In genomic region chr11:112961146-112961668, GRCh38 we compare ENCODE assay signal across 8 cellular contexts. TPM values are rescaled to one million over a fixed set of nuclear protein-coding genes. Genes with fewer than 3 reads are reported as not detected.
A peak's percentile ranks its signal among the peaks of the same experiment; 100 is the strongest.
DNase-seq lines count a peak whose midpoint lies in the region; ATAC-seq and TF ChIP-seq lines count a peak whose summit lies in the region.

NCAM1 (plus strand) TSS chr11:112961420.

- ATAC-seq in HCT116, result peak; percentile 79
- peak; percentile 67 to 72 for ATAC-seq in left cardiac atrium
- ATAC-seq in omental fat pad (ENCODE audit: low FRiP score), result peak; percentile 27
- no peak for ATAC-seq in HG03432 (IDR thresholded peaks at IDR 0.05; ENCODE audit: unreplicated experiment)
- ATAC-seq in GM21529 (IDR thresholded peaks at IDR 0.05; ENCODE audit: unreplicated experiment), result no peak

- H3K27me3 ChIP-seq in HCT116 (ENCODE audit: insufficient read depth, low read length) (peaks cover 35% of the 10 kb centered on the region), adrenal gland (peaks cover 6% of the 10 kb centered on the region)

- TF ChIP-seq RAD21 in HCT116 (IDR thresholded peaks at IDR 0.05; ENCODE audit: low read depth), result no peak

- no peaks in the 10 kb centered on the region for H4K20me1 ChIP-seq in HCT116 (ENCODE audit: insufficient read depth)

- RAD21 ChIA-PET in HCT116 (lab: Charles Lee; ENCODE audit: low non-redundant PET in 1 of 2, low total read pairs in 2 of 2, uncharacterized antibody in 2 of 2, unreplicated experiment in 2 of 2), result no interaction called here

- peak within 1 kb of the TSS; percentile 69 for H3K4me2 ChIP-seq in HCT116 (ENCODE audit: low read length)

- no peak within 1 kb of the TSS for H2AFZ ChIP-seq in HCT116 (ENCODE audit: low read depth, low read length, poor library complexity, severe bottlenecking)

- no peaks in the 10 kb centered on the region for H3K79me2 ChIP-seq in HCT116 (ENCODE audit: insufficient read depth, low read length)

- DNase-seq in Ammon's horn (ENCODE audit: low spot score) (peak; percentile 95), HCT116 (ENCODE audit: low read depth, low spot score) (peak; percentile 67), NCI-H69 (lab: John Stamatoyannopoulos, UW) (peak; percentile 100), adrenal gland (peak; percentile 80 to 96 (median 89)), left cardiac atrium (peak; percentile 79), omental fat pad (ENCODE audit: low spot score) (no peak)

- TF ChIP-seq CTCF in HCT116 (IDR thresholded peaks at IDR 0.05 in 2 of 3, conservative IDR thresholded peaks at IDR 0.05 in 1 of 3; ENCODE audit: borderline replicate concordance in 1 of 3, insufficient read depth in 1 of 3, low read depth in 2 of 3, low read length in 2 of 3), result no peak
- TF ChIP-seq CTCF in adrenal gland (IDR thresholded peaks at IDR 0.05), result no peak
- TF ChIP-seq CTCF in omental fat pad (IDR thresholded peaks at IDR 0.05), result no peak

- CTCF ChIA-PET in HCT116 (lab: Charles Lee), result no interaction called here

- H3K27ac ChIP-seq in HCT116 (ENCODE audit: low read depth, low read length) (no peak within 1 kb of the TSS), adrenal gland (peak within 1 kb of the TSS in 3 of 5 donors; percentile 61 to 67 (median 63))

- intact Hi-C loops in HCT116 (cut with micrococcal nuclease) (loop anchor here (2.0 kb wide), 1 partner anchor 348 kb away; no protein-coding TSS in a partner anchor), adrenal gland (cut with DNase I) (no loop called here), left cardiac atrium (cut with DNase I) (loop anchor here in 1 of 2 donors (2.0 to 5.0 kb wide), 2 partner anchors 124 to 374 kb away; no protein-coding TSS in a partner anchor)

- H3K9me3 ChIP-seq in HCT116 (ENCODE audit: control insufficient read depth in 1 of 2, insufficient read depth in 1 of 2, low read depth in 1 of 2, low read length in 2 of 2), result no peaks in the 10 kb centered on the region
- H3K9me3 ChIP-seq in adrenal gland (replicated peaks in 1 of 3), result no peaks in the 10 kb centered on the region

- no peaks in the 10 kb centered on the region for H3K9me2 ChIP-seq in HCT116 (ENCODE audit: insufficient read depth)

- H3K4me3 ChIP-seq in HCT116 (replicated peaks in 1 of 2; ENCODE audit: low read depth in 1 of 2, low read length in 2 of 2) (peak within 1 kb of the TSS; percentile 26), adrenal gland (peak within 1 kb of the TSS; percentile 22 to 67 (median 34))

- POLR2A ChIA-PET in HCT116 (lab: Charles Lee), result interaction anchor here (0.8 kb wide), 1 partner anchor 11 kb away, joined by 3 read pairs; no protein-coding TSS in a partner anchor

- H3K36me3 ChIP-seq in HCT116 (ENCODE audit: control insufficient read depth in 1 of 2, insufficient read depth in 2 of 2, low read length in 2 of 2) (no peaks in the 10 kb centered on the region), adrenal gland (replicated peaks in 1 of 2) (no peaks in the 10 kb centered on the region)

- TF ChIP-seq POLR2A in HCT116 (IDR thresholded peaks at IDR 0.05; ENCODE audit: borderline replicate concordance, extremely low read depth, insufficient read depth, insufficient read length) (no peak), adrenal gland (IDR thresholded peaks at IDR 0.05) (peak in 1 of 2 donors; percentile 64)

- BruUV-seq in HCT116 (replicated peaks; lab: Mats Ljungman, UMichigan), result no TSS peak

- H3K4me1 ChIP-seq in HCT116 (ENCODE audit: control insufficient read depth in 1 of 2, insufficient read depth in 2 of 2, low read length in 2 of 2) (peaks cover 0 to 6% of the 10 kb centered on the region in 2 experiments; a peak in 2 of 4 replicates), adrenal gland (replicated peaks in 1 of 2) (peaks cover 0 to 3% of the 10 kb centered on the region in 2 donors)

- no peak within 1 kb of the TSS for H3K9ac ChIP-seq in HCT116 (ENCODE audit: low read length)

- WGBS in adrenal gland, 4 donors, result 0 to 1% (median 0%) methylated on average over 14 to 28 of the region's 28 CpGs

TF ChIP-seq in HCT116, 20 proteins besides CTCF, POLR2A, EP300 and RAD21:
- TF ChIP-seq TCF7L2 (IDR thresholded peaks at IDR 0.05; ENCODE audit: borderline replicate concordance, extremely low read depth, insufficient read depth, insufficient read length) (no peak), SP1 (IDR thresholded peaks at IDR 0.05; ENCODE audit: low read depth) (0 out of 2 replicates have a peak, but pooled peaks have one; percentile 41)

RNA-seq across cellular contexts. Expression of gene NCAM1, which starts in this region (rescaled TPM):
- total RNA-seq in HCT116 (2021; ENCODE audit: unreplicated experiment) (0.22 TPM), adrenal gland (100 to 1,000 TPM in 6 of 8 donors, 10 to 100 TPM in 2; 72.4 to 181 (median 160) TPM), left cardiac atrium (100 to 1,000 TPM; 147 to 150 TPM), omental fat pad (10 to 100 TPM in 2 of 4 donors, 1 to 10 TPM in 2; 3.8 to 10.9 (median 7.9) TPM)
- 0.29 and 0.54 TPM in 2 replicates for polyA plus RNA-seq in HCT116 (2012)
- 10 to 100 TPM; 38.7 to 88.0 (median 69.7) TPM for polyA plus RNA-seq in adrenal gland

Comparison
In these comparisons a context has a peak if more than half of its experiments do, and no peak if none do; other contexts are left out.
1. RNA of gene NCAM1 (total RNA-seq): 72.4 to 181 TPM in adrenal gland and 147 to 150 TPM in left cardiac atrium; 3.8 to 10.9 TPM in omental fat pad and 0.22 TPM in HCT116 (single experiment); every median in the first group is over 4 times any median in the second.
2. Peak in DNase-seq, ATAC-seq, H3K4me3 ChIP-seq and H3K4me2 ChIP-seq in HCT116; RNA of the gene not detected or under 1 TPM.
3. ATAC-seq: peak in left cardiac atrium (2 of 2) and omental fat pad (single experiment); none in HG03432 (single experiment) and GM21529 (single experiment).